ENCODE assay signal across 4 cellular contexts in the genomic region with DNA sequence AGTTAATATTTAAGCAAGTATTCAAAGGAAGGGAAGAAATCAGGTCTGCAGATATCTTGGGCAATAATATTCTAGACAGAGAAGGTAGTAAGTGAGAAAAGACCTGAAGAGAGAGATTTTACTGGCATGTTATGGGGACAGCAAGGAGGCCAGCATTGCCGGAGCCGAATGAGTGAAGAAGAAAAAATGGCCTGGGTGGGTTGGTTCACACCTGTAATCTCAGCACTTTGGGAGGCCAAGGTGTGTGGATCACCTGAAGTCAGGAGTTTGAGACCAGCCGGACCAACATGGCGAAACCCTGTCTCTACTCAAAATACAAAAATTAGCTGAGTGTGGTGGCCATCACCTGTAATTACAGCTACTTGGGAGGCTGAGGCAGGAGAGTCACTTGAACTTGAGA.
"Had no signal": no experiment of that assay in that cellular context is flagged by ENCODE, and none has a peak within 500 bp of the region (broad histone marks: within the 10 kb centered on the region; RNA-seq: fewer than 3 reads in every experiment).

No MANE protein-coding gene starts in this region.

- H3K27ac Mint-ChIP-seq: GM23338, H9 had no signal

- H3K4me3 Mint-ChIP-seq: GM23338, H9 had no signal

- DNase-seq: H9, HCEC 1CT, IMR-90 had no signal

- H3K4me3 ChIP-seq: GM23338 had no signal
